Comparison of ENCODE assay signal across 11 cellular contexts in the genomic region with DNA sequence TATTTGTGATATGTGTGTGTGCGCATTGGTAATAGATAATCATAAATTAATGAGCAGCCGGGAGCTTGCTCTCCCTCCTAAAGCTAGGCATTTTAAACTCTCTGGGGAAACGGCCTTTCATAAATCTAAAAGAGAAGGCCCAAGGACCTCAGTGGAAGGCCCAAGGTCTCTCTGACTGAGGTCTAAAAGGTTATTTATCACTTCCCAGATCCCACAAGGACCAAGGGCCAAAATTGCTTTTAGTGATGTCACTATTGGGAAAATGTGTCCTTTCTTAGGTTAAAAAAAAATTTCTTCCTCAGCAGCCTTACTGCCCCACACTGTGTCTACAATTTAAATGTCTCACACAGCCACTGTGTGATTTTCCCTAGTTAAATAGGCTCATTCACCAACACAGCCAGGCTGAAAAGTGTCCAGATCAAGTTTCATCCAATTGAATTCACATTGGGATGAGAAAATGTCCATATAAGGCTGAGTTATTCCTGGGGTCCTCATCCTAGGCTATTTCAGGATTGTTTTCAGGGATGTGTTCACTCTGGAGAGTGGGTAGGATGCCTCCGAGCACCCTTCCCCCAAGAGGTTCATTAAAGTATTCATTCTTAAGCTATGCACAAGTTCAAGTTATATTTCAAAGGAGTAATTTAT. TPM values are rescaled to one million over a fixed set of nuclear protein-coding genes. Genes with fewer than 3 reads are reported as not detected.
DNase-seq lines count a peak whose midpoint lies in the region; ATAC-seq and TF ChIP-seq lines count a peak whose summit lies in the region.
"Had no signal": no experiment of that assay in that cellular context is flagged by ENCODE, and none has a peak within 500 bp of the region (broad histone marks: within the 10 kb centered on the region; RNA-seq: fewer than 3 reads in every experiment).

No MANE protein-coding gene starts in this region.

- no peaks in the 10 kb centered on the region for H3K9me3 ChIP-seq in mesodermal cell (ENCODE audit: control insufficient read depth, low read length)
- H3K9me3 ChIP-seq in suprapubic skin = no peaks in the 10 kb centered on the region

- H3K4me1 ChIP-seq in mesodermal cell (ENCODE audit: control insufficient read depth, insufficient read depth, low read length, poor library complexity, severe bottlenecking) (peaks cover 37% of the 10 kb centered on the region), suprapubic skin (peaks cover 43% of the 10 kb centered on the region)

- H3K4me3 ChIP-seq in astrocyte of the spinal cord (ENCODE audit: low read depth, low read length) (no peak overlapping the region), mesodermal cell (ENCODE audit: extremely low read depth, insufficient read depth, low read length, poor library complexity, severe bottlenecking) (no peak overlapping the region), suprapubic skin (no peak overlapping the region)

- H3K36me3 ChIP-seq in mesodermal cell (ENCODE audit: control insufficient read depth, insufficient read depth, low read length) = no peaks in the 10 kb centered on the region
- H3K36me3 ChIP-seq in suprapubic skin = no peaks in the 10 kb centered on the region

- TF ChIP-seq POLR2A in suprapubic skin (IDR thresholded peaks at IDR 0.05) = no peak

- no peak for ATAC-seq in GM18511 (IDR thresholded peaks at IDR 0.05; ENCODE audit: unreplicated experiment)

- DNase-seq in NCI-H2029 (lab: John Stamatoyannopoulos, UW) (peak; percentile 57), NCI-H2029 treated with DMSO at 0.1 percent for 48 hours (lab: John Stamatoyannopoulos, UW) (no peak), astrocyte of the spinal cord (ENCODE audit: low read depth, low spot score) (peak; percentile 88), suprapubic skin (ENCODE audit: low spot score in 2 of 2) (no peak), NCI-H82 (lab: John Stamatoyannopoulos, UW) (no peak), activated gamma-delta T cell treated with Interleukin-2 at 50 U/mL for 16 hours (no peak)
- DNase-seq: GOT3; stimulated activated CD4-positive, alpha-beta T cell treated with anti-CD3 and anti-CD28 coated beads, Interleukin-1b, Interleukin-23, amount 100 ng/mL, for 48 hours had no signal

- H3K27ac ChIP-seq in mesodermal cell (ENCODE audit: low read depth, low read length, severe bottlenecking) (peak overlapping the region; percentile 98), suprapubic skin (peak overlapping the region; percentile 89)

- H3K27me3 ChIP-seq in suprapubic skin = no peaks in the 10 kb centered on the region

- TF ChIP-seq EP300 in suprapubic skin (IDR thresholded peaks at IDR 0.05) = no peak

- in situ Hi-C loops in astrocyte of the spinal cord (cut with HindIII; ENCODE audit: low sequenced_read_pairs) = no loop called here

- TF ChIP-seq CTCF in astrocyte of the spinal cord (IDR thresholded peaks at IDR 0.05; ENCODE audit: low read depth, low read length) = no peak
- no peak for TF ChIP-seq CTCF in suprapubic skin (IDR thresholded peaks at IDR 0.05)

- 82% methylated on average over 2 of the region's 4 CpGs; no CpG with 5 or more reads in 1 of the 2 experiments for WGBS in mesodermal cell (ENCODE audit: insufficient coverage in 2 of 2), 2 experiments
- 77% methylated on average over 4 of the region's 4 CpGs for WGBS in suprapubic skin

RNA-seq across cellular contexts. Expression of a gene that starts 46.1 kb away (rescaled TPM):
- 1.8 TPM for polyA plus RNA-seq in mesodermal cell (2013, experiment 1 of 2)
- polyA plus RNA-seq in mesodermal cell (2013, experiment 2 of 2) = 1.8 TPM
- 10 to 100 TPM in 2 of 4 donors, 1 to 10 TPM in 2; 7.6 to 15.5 (median 10.0) TPM for total RNA-seq in suprapubic skin
- total RNA-seq: T-helper 2 cell treated with Interferon-gamma antibody and Interleukin-4, amounts not matched to agents 100 ng/mL and 5 ng/mL, for 36 hours had no signal

Comparison
In these comparisons a context has a peak if more than half of its experiments do, and no peak if none do; other contexts are left out.
1. DNase-seq: peak in NCI-H2029 (single experiment) and astrocyte of the spinal cord (single experiment); none in NCI-H2029 treated with DMSO at 0.1 percent for 48 hours (single experiment), suprapubic skin (0 of 2), NCI-H82 (single experiment) and activated gamma-delta T cell treated with Interleukin-2 at 50 U/mL for 16 hours (single experiment).